ENCODE assay signal across 8 cellular contexts in the genomic region with DNA sequence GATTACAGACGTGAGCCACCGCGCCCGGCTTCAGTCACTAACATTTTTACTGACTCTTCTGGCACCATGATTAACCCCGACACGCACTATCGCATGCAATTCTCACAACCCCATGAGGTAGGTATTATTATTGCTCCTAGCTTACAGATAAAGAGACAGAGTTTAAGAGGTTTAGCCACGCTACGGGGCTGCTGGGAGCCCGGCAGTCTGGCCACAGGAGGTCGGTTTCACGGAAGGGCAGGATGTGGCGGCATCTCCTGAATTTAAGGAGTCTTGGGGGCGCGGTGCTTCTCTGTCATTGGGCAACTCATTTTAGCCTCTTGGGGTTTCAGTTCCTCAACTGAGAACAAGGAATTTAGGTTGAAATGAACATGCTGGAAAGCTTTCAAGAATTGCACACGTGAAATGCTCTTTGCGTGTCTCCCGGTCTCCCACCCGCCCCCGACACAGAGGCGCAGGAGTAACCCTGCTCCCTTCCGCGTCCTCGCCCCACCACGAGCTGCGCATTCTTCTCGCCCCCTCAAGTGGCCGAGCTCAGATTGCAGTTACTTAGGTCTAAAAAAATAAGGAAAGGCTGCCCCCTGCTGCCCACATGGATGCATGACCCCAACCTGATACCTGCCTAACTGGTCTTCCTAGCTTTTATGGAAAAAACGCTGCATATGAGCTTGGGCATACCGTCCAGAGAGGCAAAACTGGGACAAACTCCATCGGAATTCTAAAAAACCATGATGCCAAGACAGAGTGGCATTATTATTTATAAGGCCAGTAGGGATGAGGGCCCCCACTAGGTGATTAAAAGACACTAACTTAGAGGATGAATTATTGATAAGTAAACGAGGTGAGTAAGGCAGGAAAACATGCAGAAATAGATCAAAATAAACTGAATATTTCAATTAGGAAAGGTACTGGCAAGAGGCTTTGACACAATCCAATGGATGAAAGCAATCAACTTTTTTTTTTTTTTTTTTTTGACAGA.
DNase-seq lines count a peak whose midpoint lies in the region; ATAC-seq and TF ChIP-seq lines count a peak whose summit lies in the region.

No MANE protein-coding gene starts in this region.

- peak; percentile 77 for ATAC-seq in GM18519 (IDR thresholded peaks at IDR 0.05; ENCODE audit: low FRiP score, unreplicated experiment)
- ATAC-seq in HG03039 (IDR thresholded peaks at IDR 0.05; ENCODE audit: unreplicated experiment): peak; percentile 86

- H3K4me3 ChIP-seq in astrocyte of the cerebellum (ENCODE audit: low read depth, low read length): peak overlapping the region; percentile 37

- TF ChIP-seq CTCF in astrocyte of the cerebellum (IDR thresholded peaks at IDR 0.05; ENCODE audit: low read depth, low read length, missing control alignments): peak; percentile 92

- in situ Hi-C loops in ACHN (cut with HindIII; ENCODE audit: low pct_ligation_motif_present, low pct_unique_long_range_greater_than_20kb, low sequenced_read_pairs) (no loop called here), astrocyte of the cerebellum (cut with HindIII; ENCODE audit: low sequenced_read_pairs) (no loop called here)

- DNase-seq in ACHN (peak; percentile 95), NCI-H187 treated with DMSO at 0.1 percent for 48 hours (lab: John Stamatoyannopoulos, UW) (peak; percentile 77), T-helper 2 cell (peak; percentile 43 to 88 (median 68)), astrocyte of the cerebellum (ENCODE audit: low read depth) (peak; percentile 91), hippocampal formation (lab: John Stamatoyannopoulos, UW) (peak; percentile 64 to 85), retina (peak; percentile 88)

Comparison
In these comparisons a context has a peak if more than half of its experiments do, and no peak if none do; other contexts are left out.
1. Peak in every context shown above with its lines: DNase-seq, ATAC-seq and H3K4me3 ChIP-seq.